In genomic region chr6:64012351-64013060, GRCh38 we compare ENCODE assay signal across 8 cellular contexts.
A peak's percentile ranks its signal among the peaks of the same experiment; 100 is the strongest.
DNase-seq lines count a peak whose midpoint lies in the region; ATAC-seq and TF ChIP-seq lines count a peak whose summit lies in the region.

No MANE protein-coding gene starts in this region.

- H3K36me3 Mint-ChIP-seq in mesothelial cell of epicardium (no peaks in the 10 kb centered on the region), T-cell (no peaks in the 10 kb centered on the region)

- H3K9me3 Mint-ChIP-seq in mesothelial cell of epicardium (peaks cover 3% of the 10 kb centered on the region), T-cell (peaks cover 4 to 9% (median 9%) of the 10 kb centered on the region in 3 donors)

- H3K4me3 Mint-ChIP-seq in mesothelial cell of epicardium: no peak overlapping the region
- H3K4me3 Mint-ChIP-seq in T-cell: no peak overlapping the region

- peak; percentile 50 for DNase-seq in NCI-H510A treated with DMSO at 0.1 percent for 48 hours (lab: John Stamatoyannopoulos, UW)
- DNase-seq in NCI-H510A (lab: John Stamatoyannopoulos, UW): no peak
- DNase-seq in NCI-H2227 treated with DMSO at 0.1 percent for 48 hours (lab: John Stamatoyannopoulos, UW): peak; percentile 48
- DNase-seq in colonic mucosa: peak; percentile 51
- DNase-seq in mesothelial cell of epicardium (ENCODE audit: low spot score in 2 of 2, unreplicated experiment in 2 of 2): no peak
- no peak for DNase-seq in activated CD4-positive, alpha-beta T cell treated with anti-CD3 and anti-CD28 coated beads, Interleukin-2, amount 50 U/mL, for 1 hour
- no peak for DNase-seq in T-cell

- H3K4me1 Mint-ChIP-seq in mesothelial cell of epicardium (peaks cover 30% of the 10 kb centered on the region), T-cell (no peaks in the 10 kb centered on the region)

- H3K27me3 Mint-ChIP-seq in mesothelial cell of epicardium (ENCODE audit: low read depth): peaks cover 3% of the 10 kb centered on the region
- H3K27me3 Mint-ChIP-seq in T-cell: no peaks in the 10 kb centered on the region

- H3K27ac Mint-ChIP-seq in mesothelial cell of epicardium (peak overlapping the region; percentile 43), T-cell (no peak overlapping the region)

- POLR2A ChIA-PET in T-cell (lab: Charles Lee): no interaction called here

- no peak overlapping the region for H3K9ac ChIP-seq in colonic mucosa (ENCODE audit: low read depth in 2 of 2, low read length in 2 of 2)

- H3K4me1 ChIP-seq in colonic mucosa: no peaks in the 10 kb centered on the region

- H3K27ac ChIP-seq in colonic mucosa: no peak overlapping the region

- no peak for ATAC-seq in GM18519 (IDR thresholded peaks at IDR 0.05; ENCODE audit: low FRiP score, unreplicated experiment)
- no peak for ATAC-seq in T-cell (replicated peaks in 1 of 4)

- H3K36me3 ChIP-seq in colonic mucosa: no peaks in the 10 kb centered on the region

- no peak overlapping the region for H3K4me3 ChIP-seq in colonic mucosa

- CTCF ChIA-PET in T-cell (lab: Charles Lee): no interaction called here

- H3K9me3 ChIP-seq in colonic mucosa: no peaks in the 10 kb centered on the region

- intact Hi-C loops in colonic mucosa (cut with DNase I): loop anchor here (5.0 kb wide), 2 partner anchors 90 to 320 kb away; no protein-coding TSS in a partner anchor

- no peaks in the 10 kb centered on the region for H3K27me3 ChIP-seq in colonic mucosa

- peak; percentile 68 for TF ChIP-seq CTCF in colonic mucosa (IDR thresholded peaks at IDR 0.05)
- TF ChIP-seq CTCF in mesothelial cell of epicardium (IDR thresholded peaks at IDR 0.05; ENCODE audit: unreplicated experiment): no peak

Comparison
In these comparisons a context has a peak if more than half of its experiments do, and no peak if none do; other contexts are left out.
1. DNase-seq: peak in NCI-H510A treated with DMSO at 0.1 percent for 48 hours (single experiment), NCI-H2227 treated with DMSO at 0.1 percent for 48 hours (single experiment) and colonic mucosa (single experiment); none in NCI-H510A (single experiment), mesothelial cell of epicardium (0 of 2), activated CD4-positive, alpha-beta T cell treated with anti-CD3 and anti-CD28 coated beads, Interleukin-2, amount 50 U/mL, for 1 hour (single experiment) and T-cell (0 of 34).